In the genomic region with DNA sequence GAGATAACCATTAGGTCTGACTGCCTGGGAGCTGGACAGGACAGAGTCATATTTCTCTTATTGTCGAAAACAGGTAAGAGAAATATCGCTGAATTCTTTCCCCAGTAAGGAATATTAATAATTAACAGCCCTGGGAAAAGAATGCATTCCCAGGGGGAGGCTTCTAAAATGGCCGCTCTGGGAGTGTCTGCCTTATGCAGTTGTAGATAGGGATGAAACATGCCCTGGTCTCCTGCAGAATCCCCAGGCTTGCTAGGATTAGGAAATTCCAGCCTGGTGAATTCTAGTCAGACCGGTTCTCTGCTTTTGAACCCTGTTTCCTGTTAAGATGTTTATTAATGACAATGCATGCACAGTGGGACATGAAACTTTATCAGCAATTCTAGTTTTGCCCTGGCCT, we compare ENCODE assay signal across 1 cellular context.
TF ChIP-seq lines count a peak whose summit lies in the region.

No MANE protein-coding gene starts in this region.

TF ChIP-seq in H1, 55 proteins besides CTCF, POLR2A, EP300 and RAD21:
- peak; percentile 78 for TF ChIP-seq SP1 (IDR thresholded peaks at IDR 0.05; ENCODE audit: low read depth, low read length)
- TF ChIP-seq YY1 (IDR thresholded peaks at IDR 0.05; ENCODE audit: low read depth, low read length) = peak; percentile 59; the same call in 1 of the 2 replicates
- peak; percentile 21; the same call in 1 of the 2 replicates for TF ChIP-seq TCF12 (IDR thresholded peaks at IDR 0.05; ENCODE audit: low read depth, low read length)
- peak in 1 of 2 experiments; percentile 42 for TF ChIP-seq BCL11A (IDR thresholded peaks at IDR 0.05; ENCODE audit: low read depth in 2 of 2, low read length in 2 of 2)
- peak; percentile 50; the same call in 1 of the 2 replicates for TF ChIP-seq TEAD4 (IDR thresholded peaks at IDR 0.05; ENCODE audit: low read depth, low read length)
